In the genomic region with DNA sequence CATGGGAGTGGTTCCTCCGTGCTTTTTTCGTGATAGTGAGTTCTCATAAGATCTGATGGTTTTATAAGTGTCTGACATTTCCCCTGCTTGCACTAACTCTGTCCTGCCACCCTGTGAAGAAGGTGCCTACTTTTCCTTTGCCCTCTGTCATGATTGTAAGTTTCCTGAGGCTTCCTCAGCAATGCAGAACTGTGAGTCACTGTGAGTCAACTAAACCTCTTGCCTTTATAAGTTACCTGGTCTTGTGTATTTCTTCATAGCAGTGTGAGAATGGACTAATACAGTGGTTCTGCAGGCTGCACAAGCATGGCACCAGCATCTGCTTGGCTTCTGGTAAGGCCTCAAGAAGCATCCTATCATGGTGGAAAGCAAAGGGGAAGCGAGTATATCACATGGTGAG, we compare ENCODE assay signal across 29 cellular contexts.
"Had no signal": no experiment of that assay in that cellular context is flagged by ENCODE, and none has a peak within 500 bp of the region (broad histone marks: within the 10 kb centered on the region; RNA-seq: fewer than 3 reads in every experiment).

No MANE protein-coding gene starts in this region.

- H3K9me3 ChIP-seq: neutrophil, psoas muscle, right atrium auricular region, right lobe of liver, uterus had no signal

- H3K9ac ChIP-seq: neural progenitor cell, parathyroid adenoma had no signal

- H3K36me3 Mint-ChIP-seq: naive B cell; natural killer cell; neural progenitor cell; stimulated activated memory B cell treated with anti-CD40 and anti-IgM and Interleukin-4, amounts not matched to agents 10 μg/mL and 1 μg/mL and 100 μg/mL, for 72 hours; type B pancreatic cell had no signal

- ATAC-seq: left colon; left lung; natural killer cell; psoas muscle; right lobe of liver; stimulated activated memory B cell treated with anti-CD40 and anti-IgM and Interleukin-4, amounts not matched to agents 10 μg/mL and 1 μg/mL and 100 μg/mL, for 72 hours; stimulated activated naive CD8-positive, alpha-beta T cell treated with anti-CD3 and anti-CD28 coated beads, Interleukin-15, amount 100 ng/mL, for 72 hours had no signal

- H3K4me3 Mint-ChIP-seq: naive B cell; natural killer cell; nephron progenitor cell; neural progenitor cell; stimulated activated memory B cell treated with anti-CD40 and anti-IgM and Interleukin-4, amounts not matched to agents 10 μg/mL and 1 μg/mL and 100 μg/mL, for 72 hours; stimulated activated naive CD8-positive, alpha-beta T cell treated with anti-CD3 and anti-CD28 coated beads, Interleukin-15, amount 100 ng/mL, for 72 hours; type B pancreatic cell had no signal

- H3K79me2 ChIP-seq: hepatocyte, parathyroid adenoma had no signal

- H2AFZ ChIP-seq: hepatocyte, neural progenitor cell, parathyroid adenoma had no signal

- H3K27ac Mint-ChIP-seq: naive B cell; natural killer cell; nephron progenitor cell; neural progenitor cell; stimulated activated memory B cell treated with anti-CD40 and anti-IgM and Interleukin-4, amounts not matched to agents 10 μg/mL and 1 μg/mL and 100 μg/mL, for 72 hours; type B pancreatic cell had no signal

- H3K27me3 Mint-ChIP-seq: naive B cell; stimulated activated memory B cell treated with anti-CD40 and anti-IgM and Interleukin-4, amounts not matched to agents 10 μg/mL and 1 μg/mL and 100 μg/mL, for 72 hours; stimulated activated naive CD8-positive, alpha-beta T cell treated with anti-CD3 and anti-CD28 coated beads, Interleukin-15, amount 100 ng/mL, for 72 hours had no signal

- H3K4me2 ChIP-seq: hepatocyte, neural progenitor cell, smooth muscle cell had no signal

- H3K4me3 ChIP-seq: hepatocyte, left lung, lung, neural progenitor cell, psoas muscle, right atrium auricular region, right lobe of liver, smooth muscle cell, tibial nerve, uterus had no signal

- H3K27ac ChIP-seq: hepatocyte, left lung, neural progenitor cell, neutrophil, parathyroid adenoma, psoas muscle, right atrium auricular region, right lobe of liver, tibial nerve, uterus had no signal

- H3K27me3 ChIP-seq: hepatocyte, left lung, neural progenitor cell, neutrophil, right atrium auricular region, right lobe of liver, tibial nerve, uterus had no signal

- H3K36me3 ChIP-seq: left lung, neural progenitor cell, neutrophil, right atrium auricular region, right lobe of liver, tibial nerve, uterus had no signal

- DNase-seq: islet precursor cell; kidney glomerular epithelial cell; left colon; left lung; mesenchymal stem cell; naive B cell; natural killer cell; nephron progenitor cell; occipital lobe; psoas muscle; right lobe of liver; stimulated activated CD4-positive, alpha-beta T cell treated with anti-CD3 and anti-CD28 coated beads, Interleukin-1b, Interleukin-23, amount 100 ng/mL, for 48 hours; stimulated activated CD4-positive, alpha-beta T cell treated with anti-CD3 and anti-CD28 coated beads, Interleukin-2, amount 100 ng/mL, for 48 hours; stimulated activated CD4-positive, alpha-beta T cell treated with anti-CD3 and anti-CD28 coated beads, Interleukin-4, amount 100 ng/mL, for 4 hours; stimulated activated CD8-positive, alpha-beta memory T cell treated with anti-CD3 and anti-CD28 coated beads, Interleukin-4, amount 100 ng/mL, for 48 hours; stimulated activated naive CD4-positive, alpha-beta T cell treated with Interleukin-2 at 50 U/mL for 16 hours; stimulated activated naive CD8-positive, alpha-beta T cell treated with anti-CD3 and anti-CD28 coated beads, Interleukin-15, amount 100 ng/mL, for 72 hours; substantia nigra; uterus had no signal

- H3K4me1 ChIP-seq: left lung, neural progenitor cell, parathyroid adenoma, psoas muscle, right atrium auricular region, right lobe of liver, tibial nerve, uterus had no signal

- H3K4me1 Mint-ChIP-seq: naive B cell; natural killer cell; neural progenitor cell; stimulated activated memory B cell treated with anti-CD40 and anti-IgM and Interleukin-4, amounts not matched to agents 10 μg/mL and 1 μg/mL and 100 μg/mL, for 72 hours; stimulated activated naive CD8-positive, alpha-beta T cell treated with anti-CD3 and anti-CD28 coated beads, Interleukin-15, amount 100 ng/mL, for 72 hours had no signal
